1 cellular context compared by ENCODE assay signal in genomic region chr7:32802305-32802910, GRCh38.
TF ChIP-seq lines count a peak whose summit lies in the region.

No MANE protein-coding gene starts in this region.

TF ChIP-seq in GM12878, 131 proteins besides CTCF, POLR2A, EP300 and RAD21 (continued from another document):
- no peak for TF ChIP-seq ZBTB40 (IDR thresholded peaks at IDR 0.05; ENCODE audit: borderline replicate concordance)
- 0 out of 2 replicates have a peak, but pooled peaks have one; percentile 46 for TF ChIP-seq CBX5 (IDR thresholded peaks at IDR 0.05; ENCODE audit: low read depth)
- no peak for TF ChIP-seq EZH2 (IDR thresholded peaks at IDR 0.05; ENCODE audit: borderline replicate concordance, control insufficient read depth, low read depth, low read length)
